In genomic region chr14:95534299-95535225, GRCh38 we compare ENCODE assay signal across 8 cellular contexts. TPM values are rescaled to one million over a fixed set of nuclear protein-coding genes. Genes with fewer than 3 reads are reported as not detected.
DNase-seq lines count a peak whose midpoint lies in the region; ATAC-seq, FAIRE-seq and TF ChIP-seq lines count a peak whose summit lies in the region.

TSS of gene GLRX5 (plus strand) at chr14:95535050. CDS start at chr14:95535090, 40 bp downstream.

- H4K20me1 ChIP-seq in OCI-LY7 (ENCODE audit: insufficient read depth, low read length), result peaks cover 41% of the 10 kb centered on the region

- no peak for TF ChIP-seq CTCF in D721Med (IDR thresholded peaks at IDR 0.05; ENCODE audit: insufficient read depth, missing control alignments)
- TF ChIP-seq CTCF in OCI-LY7 (conservative IDR thresholded peaks at IDR 0.05; ENCODE audit: low read length), result no peak
- no peak for TF ChIP-seq CTCF in endothelial cell (IDR thresholded peaks at IDR 0.05; ENCODE audit: unreplicated experiment)
- peak; percentile 16 for TF ChIP-seq CTCF in mesothelial cell of epicardium (IDR thresholded peaks at IDR 0.05; ENCODE audit: unreplicated experiment)

- no peaks in the 10 kb centered on the region for H3K9me3 Mint-ChIP-seq in endothelial cell (ENCODE audit: unreplicated experiment)
- no peaks in the 10 kb centered on the region for H3K9me3 Mint-ChIP-seq in mesothelial cell of epicardium

- no TSS peak for BruUV-seq in OCI-LY7 (replicated peaks; lab: Mats Ljungman, UMichigan)

- H3K4me3 ChIP-seq in OCI-LY7 (ENCODE audit: low read depth, low read length, poor library complexity, severe bottlenecking), result peak within 1 kb of the TSS; percentile 93

- CTCF ChIA-PET in OCI-LY7 (lab: Charles Lee; ENCODE audit: unreplicated experiment), result interaction anchor here (0.6 to 1.4 kb wide), 2 partner anchors 22 to 82 kb away, joined by 3 to 5 read pairs; no protein-coding TSS in a partner anchor

- H3K4me1 ChIP-seq in OCI-LY7 (ENCODE audit: insufficient read depth, low read length, poor library complexity, severe bottlenecking), result peaks cover 54% of the 10 kb centered on the region

- H3K4me2 ChIP-seq in OCI-LY7 (ENCODE audit: low read length), result peak within 1 kb of the TSS; percentile 95

- POLR2A ChIA-PET in OCI-LY7 (lab: Charles Lee), result interaction anchor here (0.7 to 1.5 kb wide), 4 partner anchors 11 to 47 kb away, joined by 3 to 7 read pairs (median 4); no protein-coding TSS in a partner anchor

- peaks cover 8% of the 10 kb centered on the region for H3K4me1 Mint-ChIP-seq in endothelial cell (ENCODE audit: unreplicated experiment)
- peaks cover 59% of the 10 kb centered on the region for H3K4me1 Mint-ChIP-seq in mesothelial cell of epicardium

- peaks cover 91% of the 10 kb centered on the region for H3K79me2 ChIP-seq in OCI-LY7 (ENCODE audit: insufficient read depth, low read depth, low read length)

- H3K27me3 Mint-ChIP-seq in endothelial cell (ENCODE audit: unreplicated experiment), result peaks cover 5% of the 10 kb centered on the region
- no peaks in the 10 kb centered on the region for H3K27me3 Mint-ChIP-seq in mesothelial cell of epicardium (ENCODE audit: low read depth)

- H2AFZ ChIP-seq in OCI-LY7 (ENCODE audit: low read length), result no peak within 1 kb of the TSS; the same call in 1 of the 2 replicates

- intact Hi-C loops in OCI-LY7 (cut with micrococcal nuclease; ENCODE audit: unreplicated experiment), result loop anchor here (1.0 to 10.0 kb wide), 6 partner anchors 18 to 970 kb away; partner anchors contain the start of genes DICER1, PAPOLA and SYNE3

- H3K36me3 ChIP-seq in OCI-LY7 (ENCODE audit: insufficient read depth, low read length), result peaks cover 38% of the 10 kb centered on the region

- peak; percentile 77 for FAIRE-seq in D721Med (lab: Jason Lieb, UNC)

- no peaks in the 10 kb centered on the region for H3K9me3 ChIP-seq in OCI-LY7 (ENCODE audit: low read length)

- H3K27ac Mint-ChIP-seq in endothelial cell (ENCODE audit: unreplicated experiment) (peak within 1 kb of the TSS; percentile 92), mesothelial cell of epicardium (peak within 1 kb of the TSS; percentile 97)

- H3K27ac ChIP-seq in OCI-LY7 (ENCODE audit: low read depth, low read length, poor library complexity, severe bottlenecking), result peak within 1 kb of the TSS; percentile 80

- no peaks in the 10 kb centered on the region for H3K9me2 ChIP-seq in OCI-LY7 (ENCODE audit: insufficient read depth, low read length)

- DNase-seq in D721Med (ENCODE audit: insufficient read length, low spot score), result peak; percentile 87
- DNase-seq in HuH-7.5 (ENCODE audit: low spot score), result peak; percentile 97
- DNase-seq in OCI-LY7 (ENCODE audit: low spot score), result peak; percentile 100
- peak; percentile 93 for DNase-seq in activated T-cell treated with anti-CD3 and anti-CD28 coated beads for 1 hour (ENCODE audit: low read depth)
- peak; percentile 94 for DNase-seq in endothelial cell (ENCODE audit: low spot score)
- DNase-seq in mesothelial cell of epicardium (ENCODE audit: low spot score in 2 of 2, unreplicated experiment in 2 of 2), result peak; percentile 96 to 97
- DNase-seq in stimulated activated CD8-positive, alpha-beta memory T cell treated with anti-CD3 and anti-CD28 coated beads, Interleukin-15, amount 100 ng/mL, for 48 hours (ENCODE audit: low read depth in 2 of 2), result peak; percentile 96

- peak; percentile 89 for ATAC-seq in GM21526 (IDR thresholded peaks at IDR 0.05; ENCODE audit: low FRiP score, unreplicated experiment)

- H3K4me3 Mint-ChIP-seq in endothelial cell (ENCODE audit: unreplicated experiment), result peak within 1 kb of the TSS; percentile 99
- H3K4me3 Mint-ChIP-seq in mesothelial cell of epicardium, result peak within 1 kb of the TSS; percentile 82

- H3K36me3 Mint-ChIP-seq in endothelial cell (ENCODE audit: low read depth, unreplicated experiment) (peaks cover 3% of the 10 kb centered on the region), mesothelial cell of epicardium (peaks cover 4% of the 10 kb centered on the region)

RNA-seq across cellular contexts. Expression of gene GLRX5, which starts in this region (rescaled TPM):
- total RNA-seq in OCI-LY7 (2014; rRNA removed; shearing (Covaris generic)), result 59.6 and 68.2 TPM in 2 replicates
- total RNA-seq in OCI-LY7 (2022) (78.4 and 82.6 TPM in 2 replicates), endothelial cell (ENCODE audit: unreplicated experiment) (40.3 TPM), mesothelial cell of epicardium (35.6 to 38.5 TPM (median 38.4 TPM) in 3 replicates)

Comparison
In these comparisons a context has a peak if more than half of its experiments do, and no peak if none do; other contexts are left out.
1. Peak in every context shown above with its lines: DNase-seq, ATAC-seq, H3K4me3 ChIP-seq and H3K27ac ChIP-seq.